8 cellular contexts compared by ENCODE assay signal in genomic region chr1:225998560-225999226, GRCh38. TPM values are rescaled to one million over a fixed set of nuclear protein-coding genes. Genes with fewer than 3 reads are reported as not detected.
A peak's percentile ranks its signal among the peaks of the same experiment; 100 is the strongest.
DNase-seq lines count a peak whose midpoint lies in the region; ATAC-seq, FAIRE-seq and TF ChIP-seq lines count a peak whose summit lies in the region.

No MANE protein-coding gene starts in this region.

- H3K4me1 ChIP-seq in cardiac muscle cell (ENCODE audit: low read depth) (peaks cover 29% of the 10 kb centered on the region), HepG2 (ENCODE audit: insufficient read depth, low read length) (peaks cover 73% of the 10 kb centered on the region), thoracic aorta (ENCODE audit: control insufficient read depth in 1 of 2, low read depth in 2 of 2) (peaks cover 12 to 51% of the 10 kb centered on the region in 2 donors)

- H3K27ac ChIP-seq in cardiac muscle cell (peak overlapping the region; percentile 84), KOPT-K1 (ENCODE audit: low read depth, low read length, poor library complexity, severe bottlenecking) (peak overlapping the region; percentile 91), HepG2 (ENCODE audit: extremely low read length, insufficient read depth, low read length) (peak overlapping the region; percentile 73), thoracic aorta (peak overlapping the region; percentile 80 to 96)

- peaks cover 49% of the 10 kb centered on the region for H3K79me2 ChIP-seq in HepG2 (ENCODE audit: insufficient read depth, low read length)

- intact Hi-C loops in Right ventricle myocardium inferior (cut with DNase I), result loop anchor here (1.0 to 2.0 kb wide), 2 partner anchors 64 to 112 kb away; partner anchors contain the start of gene H3-3A
- intact Hi-C loops in MCF 10A (cut with micrococcal nuclease), result loop anchor here (1.0 to 5.0 kb wide), 2 partner anchors 64 to 124 kb away; partner anchors contain the start of gene H3-3A
- intact Hi-C loops in HepG2 (cut with micrococcal nuclease; ENCODE audit: unreplicated experiment), result loop anchor here (2.0 kb wide), 1 partner anchor 64 kb away; the partner anchor contains the start of gene H3-3A

- H3K9me3 Mint-ChIP-seq in MCF 10A (ENCODE audit: unreplicated experiment), result no peaks in the 10 kb centered on the region

- peak overlapping the region; percentile 77 for H3K4me3 ChIP-seq in cardiac muscle cell
- H3K4me3 ChIP-seq in HepG2 (replicated peaks in 1 of 3; ENCODE audit: insufficient read depth in 1 of 3, low read depth in 2 of 3, low read length in 3 of 3), result peak overlapping the region; percentile 74 to 88 (median 86)
- H3K4me3 ChIP-seq in thoracic aorta, result peak overlapping the region; percentile 87

- H3K27ac Mint-ChIP-seq in MCF 10A (ENCODE audit: low read depth, unreplicated experiment), result peak overlapping the region; percentile 99

- ATAC-seq in Right ventricle myocardium inferior (no peak), HepG2 (peak; percentile 52), thoracic aorta (ENCODE audit: insufficient number of reproducible peaks, low FRiP score, low read depth) (no peak)

- peaks cover 33% of the 10 kb centered on the region for H3K4me1 Mint-ChIP-seq in MCF 10A (ENCODE audit: insufficient read depth, unreplicated experiment)

- TF ChIP-seq CTCF in cardiac muscle cell (IDR thresholded peaks at IDR 0.05; ENCODE audit: low read depth, low read length), result no peak
- TF ChIP-seq CTCF in MCF 10A (IDR thresholded peaks at IDR 0.05; ENCODE audit: unreplicated experiment), result no peak
- TF ChIP-seq CTCF in HepG2 (CRISPR knock-in tag; IDR thresholded peaks at IDR 0.05), result no peak
- TF ChIP-seq CTCF in thoracic aorta (IDR thresholded peaks at IDR 0.05), result no peak
- no peak for TF ChIP-seq CTCF in GM10266 (IDR thresholded peaks at IDR 0.05; ENCODE audit: control insufficient read depth, insufficient read depth, low read depth, missing control alignments)

- peak overlapping the region; percentile 88 for H3K4me3 Mint-ChIP-seq in MCF 10A (ENCODE audit: unreplicated experiment)

- TF ChIP-seq EP300 in HepG2 (IDR thresholded peaks at IDR 0.05; ENCODE audit: low read depth in 2 of 2, low read length in 2 of 2) (no peak), HepG2 (CRISPR knock-in tag; IDR thresholded peaks at IDR 0.05; ENCODE audit: borderline replicate concordance) (no peak)

- in situ Hi-C loops in HepG2 (cut with HindIII; ENCODE audit: extremely low pct_ligation_motif_present, low pct_unique_long_range_greater_than_20kb), result no loop called here

- H3K9ac ChIP-seq in HepG2 (ENCODE audit: insufficient read depth, low read depth, low read length), result peak overlapping the region; percentile 95

- no peak for TF ChIP-seq RAD21 in HepG2 (CRISPR knock-in tag; IDR thresholded peaks at IDR 0.05)

- H3K9me3 ChIP-seq in cardiac muscle cell (ENCODE audit: low read depth) (no peaks in the 10 kb centered on the region), KOPT-K1 (ENCODE audit: insufficient read depth, low read length, poor library complexity, severe bottlenecking) (no peaks in the 10 kb centered on the region), HepG2 (ENCODE audit: low read length) (no peaks in the 10 kb centered on the region), thoracic aorta (no peaks in the 10 kb centered on the region)

- 0% methylated on average over 17 of the region's 19 CpGs for WGBS in HepG2 (ENCODE audit: low lambda C conversion rate)

- POLR2A ChIA-PET in MCF 10A (lab: Yijun Ruan, JAX), result interaction anchor here (0.6 to 9.6 kb wide), 54 partner anchors 8 to 1807 kb away, joined by 3 to 153 read pairs (median 4); partner anchors contain the start of genes ENAH, EPHX1, H3-3A and PARP1
- POLR2A ChIA-PET in HepG2 (lab: Yijun Ruan, JAX), result interaction anchor here (0.8 to 2.0 kb wide), 17 partner anchors 11 to 556 kb away, joined by 3 to 45 read pairs (median 3); partner anchors contain the start of genes H3-3A, LIN9 and PYCR2

- no peak for FAIRE-seq in HepG2 (lab: Jason Lieb, UNC)

- H4K20me1 ChIP-seq in HepG2 (ENCODE audit: insufficient read depth, low read length), result peaks cover 7% of the 10 kb centered on the region; the same call in 1 of the 2 replicates

- CTCF ChIA-PET in MCF 10A (lab: Yijun Ruan, JAX) (interaction anchor here (0.6 to 5.5 kb wide), 9 partner anchors 11 to 525 kb away, joined by 3 to 67 read pairs (median 6); partner anchors contain the start of genes H3-3A and TMEM63A), HepG2 (lab: Yijun Ruan, JAX; ENCODE audit: low intra/inter-chr PET ratio, low total read pairs) (no interaction called here)

- TF ChIP-seq POLR2A in HepG2 (IDR thresholded peaks at IDR 0.05; ENCODE audit: insufficient read depth in 1 of 2, low read depth in 2 of 2, low read length in 2 of 2), result no peak

- BruUV-seq in MCF 10A (replicated peaks; lab: Mats Ljungman, UMichigan) (TSS peak; percentile 58), HepG2 (replicated peaks; lab: Mats Ljungman, UMichigan) (TSS peak; percentile 71)

- H3K27me3 Mint-ChIP-seq in MCF 10A (ENCODE audit: insufficient read depth, unreplicated experiment), result no peaks in the 10 kb centered on the region

- H3K27me3 ChIP-seq in cardiac muscle cell, result no peaks in the 10 kb centered on the region
- no peaks in the 10 kb centered on the region; a peak in 1 of 5 replicates for H3K27me3 ChIP-seq in HepG2 (ENCODE audit: control insufficient read depth in 1 of 2, insufficient read depth in 2 of 2, low read length in 2 of 2)
- no peaks in the 10 kb centered on the region for H3K27me3 ChIP-seq in thoracic aorta (replicated peaks; ENCODE audit: insufficient read depth)

- peak in 1 of 2 donors; percentile 26 for DNase-seq in cardiac muscle cell (ENCODE audit: low read depth in 1 of 2, low spot score in 1 of 2)
- no peak for DNase-seq in Right ventricle myocardium inferior (ENCODE audit: missing footprints)
- peak; percentile 34 for DNase-seq in MCF 10A (ENCODE audit: unreplicated experiment)
- DNase-seq in HepG2 (ENCODE audit: low spot score), result peak; percentile 29
- no peak for DNase-seq in thoracic aorta (ENCODE audit: low spot score)
- no peak for DNase-seq in NOMO-1 treated with dmso at 0.1 percent for 144 hours (lab: John Stamatoyannopoulos, UW; ENCODE audit: unreplicated experiment)
- no peak for DNase-seq in GM10266 (ENCODE audit: extremely low spot score)

- no peak overlapping the region for H2AFZ ChIP-seq in HepG2 (ENCODE audit: low read length)

- H3K36me3 Mint-ChIP-seq in MCF 10A (ENCODE audit: insufficient read depth, unreplicated experiment), result peaks cover 42% of the 10 kb centered on the region

- H3K36me3 ChIP-seq in cardiac muscle cell, result peaks cover 9% of the 10 kb centered on the region
- H3K36me3 ChIP-seq in KOPT-K1 (ENCODE audit: insufficient read depth, low read length), result peaks cover 25% of the 10 kb centered on the region
- peaks cover 4 to 17% of the 10 kb centered on the region in 2 experiments; a peak in 4 of 5 replicates for H3K36me3 ChIP-seq in HepG2 (replicated peaks in 1 of 2; ENCODE audit: control insufficient read depth in 1 of 2, insufficient read depth in 2 of 2, low read length in 2 of 2)
- H3K36me3 ChIP-seq in thoracic aorta, result no peaks in the 10 kb centered on the region

- H3K4me2 ChIP-seq in HepG2 (ENCODE audit: low read depth, low read length), result peak overlapping the region; percentile 76

RNA-seq across cellular contexts. Expression of gene SDE2, which starts 0.5 kb away (rescaled TPM):
- total RNA-seq in cardiac muscle cell (16.1 and 21.1 TPM in 2 replicates), Right ventricle myocardium inferior (11.7 TPM), MCF 10A (2022) (59.3 and 61.8 TPM in 2 replicates), HepG2 (2016; rRNA removed; fragmentation: Illumina TruSeq; extraction: Trizol) (19.6 and 24.7 TPM in 2 replicates), thoracic aorta (10 to 100 TPM; 19.1 to 33.2 TPM)
- polyA plus RNA-seq in cardiac muscle cell (17.6 and 28.3 TPM in 2 replicates), HepG2 (2011; rRNA removed) (9.3 and 10.8 TPM in 2 replicates)
- 2.0 and 2.4 TPM in 2 replicates for total RNA-seq in HepG2 (2016; cell fraction: cytosol; rRNA removed; fragmentation: Illumina TruSeq; extraction: Trizol; ENCODE audit: low read depth)
- 19.8 and 25.8 TPM in 2 replicates for total RNA-seq in HepG2 (2016; cell fraction: insoluble cytoplasmic fraction; rRNA removed; fragmentation: Illumina TruSeq; extraction: Trizol)
- total RNA-seq in HepG2 (2016; cell fraction: membrane; rRNA removed; fragmentation: Illumina TruSeq; extraction: Trizol), result 5.6 and 6.8 TPM in 2 replicates
- total RNA-seq in HepG2 (2016; cell fraction: nucleus; rRNA removed; fragmentation: Illumina TruSeq; extraction: Trizol), result 11.3 and 13.2 TPM in 2 replicates
- polyA plus RNA-seq in HepG2 (2011; cell fraction: cytosol; rRNA removed), result 6.6 and 10.2 TPM in 2 replicates
- 4.4 and 5.5 TPM in 2 replicates for polyA plus RNA-seq in HepG2 (2011; cell fraction: nucleus; rRNA removed)
- polyA plus RNA-seq in HepG2 (2012), result 5.1 and 6.9 TPM in 2 replicates
- 0.27 and 0.31 TPM in 2 replicates for polyA plus RNA-seq in HepG2 (2016; cell fraction: cytosol; fragmentation: Illumina TruSeq; extraction: Trizol; ENCODE audit: low read depth)
- polyA plus RNA-seq in HepG2 (2016; cell fraction: insoluble cytoplasmic fraction; fragmentation: Illumina TruSeq; extraction: Trizol; ENCODE audit: low read depth), result 19.9 and 21.1 TPM in 2 replicates
- polyA plus RNA-seq in HepG2 (2016; cell fraction: membrane; fragmentation: Illumina TruSeq; extraction: Trizol; ENCODE audit: low read depth), result 1.2 and 1.5 TPM in 2 replicates
- polyA plus RNA-seq in HepG2 (2016; cell fraction: nucleus; fragmentation: Illumina TruSeq; extraction: Trizol; ENCODE audit: insufficient read depth, low read depth), result 13.3 and 14.1 TPM in 2 replicates
- polyA minus RNA-seq in HepG2 (2011; rRNA and poly(A)+ RNA removed; ENCODE audit: low replicate concordance), result 6.0 and 7.8 TPM in 2 replicates
- 12.2 and 13.0 TPM in 2 replicates for polyA minus RNA-seq in HepG2 (2011; cell fraction: cytosol; rRNA and poly(A)+ RNA removed)
- polyA minus RNA-seq in HepG2 (2011; cell fraction: nucleus; rRNA and poly(A)+ RNA removed), result 14.9 and 16.3 TPM in 2 replicates

RNA-seq across cellular contexts. Expression of gene LEFTY2, which starts 57.7 kb away (rescaled TPM):
- total RNA-seq in cardiac muscle cell (4.0 and 14.0 TPM in 2 replicates), Right ventricle myocardium inferior (0.19 TPM), MCF 10A (2022) (not detected in 2 replicates), HepG2 (2016; rRNA removed; fragmentation: Illumina TruSeq; extraction: Trizol) (0.13 and 0.15 TPM in 2 replicates), thoracic aorta (1 to 10 TPM; 6.2 to 9.4 TPM)
- polyA plus RNA-seq in cardiac muscle cell (2.7 and 9.0 TPM in 2 replicates), HepG2 (2011; rRNA removed) (0.33 and 0.42 TPM in 2 replicates)
- total RNA-seq in HepG2 (2016; cell fraction: cytosol; rRNA removed; fragmentation: Illumina TruSeq; extraction: Trizol; ENCODE audit: low read depth), result not detected in 2 replicates
- 0.11 TPM in 1 of 2 replicates, not detected in the other for total RNA-seq in HepG2 (2016; cell fraction: insoluble cytoplasmic fraction; rRNA removed; fragmentation: Illumina TruSeq; extraction: Trizol)
- total RNA-seq in HepG2 (2016; cell fraction: membrane; rRNA removed; fragmentation: Illumina TruSeq; extraction: Trizol), result not detected in 2 replicates
- total RNA-seq in HepG2 (2016; cell fraction: nucleus; rRNA removed; fragmentation: Illumina TruSeq; extraction: Trizol), result 0.28 TPM in 1 of 2 replicates, not detected in the other
- 0.42 and 0.65 TPM in 2 replicates for polyA plus RNA-seq in HepG2 (2011; cell fraction: cytosol; rRNA removed)
- 0.16 and 0.28 TPM in 2 replicates for polyA plus RNA-seq in HepG2 (2011; cell fraction: nucleus; rRNA removed)
- 0.29 and 0.47 TPM in 2 replicates for polyA plus RNA-seq in HepG2 (2012)
- not detected in 2 replicates for polyA plus RNA-seq in HepG2 (2016; cell fraction: cytosol; fragmentation: Illumina TruSeq; extraction: Trizol; ENCODE audit: low read depth)
- polyA plus RNA-seq in HepG2 (2016; cell fraction: insoluble cytoplasmic fraction; fragmentation: Illumina TruSeq; extraction: Trizol; ENCODE audit: low read depth), result not detected in 2 replicates
- polyA plus RNA-seq in HepG2 (2016; cell fraction: membrane; fragmentation: Illumina TruSeq; extraction: Trizol; ENCODE audit: low read depth), result 0.08 TPM in 1 of 2 replicates, not detected in the other
- polyA plus RNA-seq in HepG2 (2016; cell fraction: nucleus; fragmentation: Illumina TruSeq; extraction: Trizol; ENCODE audit: insufficient read depth, low read depth), result not detected in 2 replicates
- polyA minus RNA-seq in HepG2 (2011; rRNA and poly(A)+ RNA removed; ENCODE audit: low replicate concordance), result 0.28 TPM in 1 of 2 replicates, not detected in the other
- polyA minus RNA-seq in HepG2 (2011; cell fraction: cytosol; rRNA and poly(A)+ RNA removed), result not detected in 2 replicates
- polyA minus RNA-seq in HepG2 (2011; cell fraction: nucleus; rRNA and poly(A)+ RNA removed), result not detected in 2 replicates

Comparison
In these comparisons a context has a peak if more than half of its experiments do, and no peak if none do; other contexts are left out.
1. DNase-seq: peak in MCF 10A (single experiment) and HepG2 (single experiment); none in Right ventricle myocardium inferior (single experiment), thoracic aorta (single experiment), NOMO-1 treated with dmso at 0.1 percent for 144 hours (single experiment) and GM10266 (single experiment).
2. Peak in every context shown above with its lines, with median percentiles within 50 percentile points of each other: H3K27ac ChIP-seq and H3K4me3 ChIP-seq.